14 cellular contexts compared by ENCODE assay signal in genomic region chr6:113586413-113586812, GRCh38.
DNase-seq lines count a peak whose midpoint lies in the region; ATAC-seq and TF ChIP-seq lines count a peak whose summit lies in the region.
"Had no signal": no experiment of that assay in that cellular context is flagged by ENCODE, and none has a peak within 500 bp of the region (broad histone marks: within the 10 kb centered on the region; RNA-seq: fewer than 3 reads in every experiment).

No MANE protein-coding gene starts in this region.

- no peaks in the 10 kb centered on the region for H3K9me3 ChIP-seq in fibroblast of lung (ENCODE audit: control insufficient read depth, insufficient read depth, low read depth, low read length)
- no peaks in the 10 kb centered on the region for H3K9me3 ChIP-seq in osteoblast (ENCODE audit: low read depth, low read length)
- H3K9me3 ChIP-seq: gastrocnemius medialis had no signal

- H3K9me2 ChIP-seq in GM23338 (ENCODE audit: insufficient read depth) = peaks cover 9% of the 10 kb centered on the region

- H3K79me2 ChIP-seq in GM23338 (replicated peaks; ENCODE audit: insufficient read depth) (no peaks in the 10 kb centered on the region), fibroblast of lung (ENCODE audit: control insufficient read depth, insufficient read depth, low read length) (no peaks in the 10 kb centered on the region), osteoblast (ENCODE audit: insufficient read depth, low read length) (no peaks in the 10 kb centered on the region)

- no peaks in the 10 kb centered on the region for H3K36me3 ChIP-seq in GM23338 (ENCODE audit: insufficient read depth)
- no peaks in the 10 kb centered on the region for H3K36me3 ChIP-seq in fibroblast of lung (ENCODE audit: control insufficient read depth, insufficient read depth, low read length)
- H3K36me3 ChIP-seq in osteoblast (ENCODE audit: insufficient read depth, low read length) = no peaks in the 10 kb centered on the region
- H3K36me3 ChIP-seq: gastrocnemius medialis had no signal

- H3K4me1 ChIP-seq in GM23338 (ENCODE audit: insufficient read depth) = peaks cover 32% of the 10 kb centered on the region
- peaks cover 7% of the 10 kb centered on the region for H3K4me1 ChIP-seq in fibroblast of lung (ENCODE audit: control insufficient read depth, extremely low read depth, insufficient read depth, low read length)
- peaks cover 11% of the 10 kb centered on the region for H3K4me1 ChIP-seq in osteoblast (ENCODE audit: insufficient read depth, low read length)
- H3K4me1 ChIP-seq: gastrocnemius medialis had no signal

- DNase-seq in GM23338 (ENCODE audit: low spot score) (no peak), fibroblast of lung (ENCODE audit: low read depth in 2 of 2) (peak; percentile 14 to 92), osteoblast (ENCODE audit: insufficient read length, low spot score, missing footprints) (peak; percentile 58), ACHN (no peak), ecto neural progenitor cell (ENCODE audit: low spot score) (no peak)
- DNase-seq: CD4-positive, alpha-beta T cell; gastrocnemius medialis; NCI-H1048; stimulated activated naive CD4-positive, alpha-beta T cell had no signal

- peaks cover 43% of the 10 kb centered on the region for H3K4me1 Mint-ChIP-seq in GM23338

- H3K27ac Mint-ChIP-seq in GM23338 = peak overlapping the region; percentile 95
- H3K27ac Mint-ChIP-seq: activated naive CD8-positive, alpha-beta T cell; CD4-positive, alpha-beta T cell; dendritic cell treated with granulocyte-macrophage colony-stimulating factor and Interleukin-4, amounts not matched to agents 40 ng/mL and 50 ng/mL, for 4 days had no signal

- H4K20me1 ChIP-seq in GM23338 (replicated peaks; ENCODE audit: insufficient read depth) = no peaks in the 10 kb centered on the region
- no peaks in the 10 kb centered on the region for H4K20me1 ChIP-seq in fibroblast of lung (ENCODE audit: control insufficient read depth, extremely low read depth, insufficient read depth, low read length)
- no peaks in the 10 kb centered on the region for H4K20me1 ChIP-seq in osteoblast (ENCODE audit: insufficient read depth, low read length)

- no peak overlapping the region for H3K4me3 Mint-ChIP-seq in GM23338
- H3K4me3 Mint-ChIP-seq: activated naive CD8-positive, alpha-beta T cell; CD4-positive, alpha-beta T cell; dendritic cell treated with granulocyte-macrophage colony-stimulating factor and Interleukin-4, amounts not matched to agents 40 ng/mL and 50 ng/mL, for 4 days had no signal

- no peaks in the 10 kb centered on the region for H3F3A ChIP-seq in GM23338 (replicated peaks; ENCODE audit: low read depth)

- no peak for TF ChIP-seq CTCF in GM23338 (conservative IDR thresholded peaks at IDR 0.05; ENCODE audit: low read depth in 2 of 2)
- TF ChIP-seq CTCF in fibroblast of lung (conservative IDR thresholded peaks at IDR 0.05 in 1 of 2, IDR thresholded peaks at IDR 0.05 in 1 of 2; ENCODE audit: low read depth in 1 of 2, low read length in 2 of 2) = no peak
- no peak for TF ChIP-seq CTCF in osteoblast (IDR thresholded peaks at IDR 0.05; ENCODE audit: extremely low read depth, low read depth, low read length)

- H3K4me2 ChIP-seq in GM23338 = peak overlapping the region; percentile 8
- no peak overlapping the region for H3K4me2 ChIP-seq in fibroblast of lung (ENCODE audit: extremely low read depth, insufficient read depth, low read length)
- H3K4me2 ChIP-seq in osteoblast (ENCODE audit: insufficient read depth, low read length) = peak overlapping the region; percentile 15

- H3K9me3 Mint-ChIP-seq in GM23338 = no peaks in the 10 kb centered on the region
- H3K9me3 Mint-ChIP-seq: dendritic cell treated with granulocyte-macrophage colony-stimulating factor and Interleukin-4, amounts not matched to agents 40 ng/mL and 50 ng/mL, for 4 days had no signal

- in situ Hi-C loops in ACHN (cut with HindIII; ENCODE audit: low pct_ligation_motif_present, low pct_unique_long_range_greater_than_20kb, low sequenced_read_pairs) = no loop called here

- H3K27me3 ChIP-seq in GM23338 (ENCODE audit: insufficient read depth) (no peaks in the 10 kb centered on the region), fibroblast of lung (ENCODE audit: control insufficient read depth, insufficient read depth, low read length) (no peaks in the 10 kb centered on the region), osteoblast (ENCODE audit: insufficient read depth, low read length) (no peaks in the 10 kb centered on the region)
- H3K27me3 ChIP-seq: gastrocnemius medialis had no signal

- H3K9ac ChIP-seq in fibroblast of lung (ENCODE audit: insufficient read depth, low read length) = no peak overlapping the region

- H2AFZ ChIP-seq in GM23338 (no peak overlapping the region), fibroblast of lung (ENCODE audit: low read length) (no peak overlapping the region), osteoblast (ENCODE audit: low read length) (no peak overlapping the region)

- H3K27me3 Mint-ChIP-seq in GM23338 (ENCODE audit: insufficient read depth, low read depth, poor library complexity) = peaks cover 3% of the 10 kb centered on the region
- H3K27me3 Mint-ChIP-seq: CD4-positive, alpha-beta T cell; dendritic cell treated with granulocyte-macrophage colony-stimulating factor and Interleukin-4, amounts not matched to agents 40 ng/mL and 50 ng/mL, for 4 days had no signal

- H3K4me3 ChIP-seq in GM23338 (peak overlapping the region; percentile 17; the same call in 1 of the 2 replicates), fibroblast of lung (replicated peaks in 1 of 4; ENCODE audit: control extremely low read depth in 1 of 4, insufficient read depth in 1 of 4, low read depth in 3 of 4, low read length in 4 of 4) (no peak overlapping the region), osteoblast (ENCODE audit: insufficient read depth, low read length) (no peak overlapping the region)
- H3K4me3 ChIP-seq: gastrocnemius medialis had no signal

- H3K36me3 Mint-ChIP-seq in GM23338 (ENCODE audit: low read depth) = no peaks in the 10 kb centered on the region; the same call in 2 of the 3 replicates
- H3K36me3 Mint-ChIP-seq: activated naive CD8-positive, alpha-beta T cell had no signal

- H3K27ac ChIP-seq in GM23338 (ENCODE audit: low read depth) (peak overlapping the region; percentile 61; the same call in 1 of the 2 replicates), fibroblast of lung (ENCODE audit: insufficient read depth, low read length) (no peak overlapping the region), osteoblast (ENCODE audit: low read depth, low read length) (no peak overlapping the region)
- H3K27ac ChIP-seq: gastrocnemius medialis had no signal

- ATAC-seq in GM23338 (no peak), SK-N-SH treated with all-trans-retinoic acid at 6 μM for 48 hours (peak; percentile 94), HG03378 (IDR thresholded peaks at IDR 0.05; ENCODE audit: unreplicated experiment) (no peak), HG02885 (IDR thresholded peaks at IDR 0.05; ENCODE audit: poor library complexity, unreplicated experiment) (no peak)
- ATAC-seq: gastrocnemius medialis had no signal

TF ChIP-seq in GM23338, 12 proteins besides CTCF, POLR2A, EP300 and RAD21 (continues in another document):
- no peak for TF ChIP-seq POLR2AphosphoS5 (IDR thresholded peaks at IDR 0.05; ENCODE audit: low read depth)
- no peak for TF ChIP-seq ZNF331 (CRISPR knock-in tag; IDR thresholded peaks at IDR 0.05; ENCODE audit: low read depth)
- TF ChIP-seq STAT1 (IDR thresholded peaks at IDR 0.05; ENCODE audit: unreplicated experiment) = no peak

TF ChIP-seq in SK-N-SH treated with all-trans-retinoic acid at 6 μM for 48 hours, 23 proteins besides CTCF, POLR2A, EP300 and RAD21 (continues in another document):
- TF ChIP-seq ZNF565 (CRISPR knock-in tag; conservative IDR thresholded peaks at IDR 0.05; ENCODE audit: low read depth) = no peak
- TF ChIP-seq ZC3H10 (CRISPR knock-in tag; IDR thresholded peaks at IDR 0.05) = peak; percentile 90
- TF ChIP-seq CSDC2 (CRISPR knock-in tag; IDR thresholded peaks at IDR 0.05) = no peak
- peak; percentile 57; the same call in 1 of the 2 replicates for TF ChIP-seq CSRNP3 (CRISPR knock-in tag; IDR thresholded peaks at IDR 0.05)
- TF ChIP-seq POU6F1 (CRISPR knock-in tag; IDR thresholded peaks at IDR 0.05; ENCODE audit: borderline replicate concordance, low read depth) = peak; percentile 93; the same call in 1 of the 2 replicates
- no peak; the same call in 1 of the 2 replicates for TF ChIP-seq RARB (CRISPR knock-in tag; IDR thresholded peaks at IDR 0.05)

Comparison
In these comparisons a context has a peak if more than half of its experiments do, and no peak if none do; other contexts are left out.
1. DNase-seq: peak in fibroblast of lung (2 of 2) and osteoblast (single experiment); none in GM23338 (single experiment), ACHN (single experiment) and ecto neural progenitor cell (single experiment).